ENCODE assay signal across 19 cellular contexts in genomic region chrX:17033225-17033624, GRCh38.
"Had no signal": no experiment of that assay in that cellular context is flagged by ENCODE, and none has a peak within 500 bp of the region (broad histone marks: within the 10 kb centered on the region; RNA-seq: fewer than 3 reads in every experiment).

No MANE protein-coding gene starts in this region.

- H3K36me3 ChIP-seq: brain microvascular endothelial cell had no signal

- H3K4me3 Mint-ChIP-seq: activated CD4-positive, alpha-beta memory T cell treated with anti-CD3 and anti-CD28 coated beads for 36 hours; activated CD4-positive, alpha-beta T cell treated with anti-CD3 and anti-CD28 coated beads for 36 hours; activated CD8-positive, alpha-beta memory T cell treated with anti-CD3 and anti-CD28 coated beads, Interleukin-2, amount 10 ng/mL, durations not matched to agents 7 days and 5 days; activated naive CD4-positive, alpha-beta T cell treated with anti-CD3 and anti-CD28 coated beads, Interleukin-2, amount 50 U/mL, for 24 hours; activated T-cell treated with anti-CD3 and anti-CD28 coated beads, Interleukin-2, amount 50 U/mL, for 24 hours; naive thymus-derived CD8-positive, alpha-beta T cell had no signal

- H3K4me1 Mint-ChIP-seq: activated CD8-positive, alpha-beta memory T cell treated with anti-CD3 and anti-CD28 coated beads, Interleukin-2, amount 10 ng/mL, durations not matched to agents 7 days and 5 days; activated naive CD4-positive, alpha-beta T cell treated with anti-CD3 and anti-CD28 coated beads, Interleukin-2, amount 50 U/mL, for 24 hours had no signal

- H2AFZ ChIP-seq: parathyroid adenoma had no signal

- H3K9me3 ChIP-seq: mucosa of descending colon, neutrophil had no signal

- H3K27ac Mint-ChIP-seq: activated CD4-positive, alpha-beta memory T cell treated with anti-CD3 and anti-CD28 coated beads for 36 hours; activated CD4-positive, alpha-beta T cell treated with anti-CD3 and anti-CD28 coated beads for 36 hours; activated CD8-positive, alpha-beta memory T cell treated with anti-CD3 and anti-CD28 coated beads, Interleukin-2, amount 10 ng/mL, durations not matched to agents 7 days and 5 days; activated naive CD4-positive, alpha-beta T cell treated with anti-CD3 and anti-CD28 coated beads, Interleukin-2, amount 50 U/mL, for 24 hours; activated T-cell treated with anti-CD3 and anti-CD28 coated beads, Interleukin-2, amount 50 U/mL, for 24 hours had no signal

- FAIRE-seq: islet of Langerhans had no signal

- H3K79me2 ChIP-seq: parathyroid adenoma had no signal

- H3K27me3 ChIP-seq: brain microvascular endothelial cell, neutrophil had no signal

- H3K9ac ChIP-seq: parathyroid adenoma had no signal

- DNase-seq: activated CD4-positive, alpha-beta memory T cell treated with anti-CD3 and anti-CD28 coated beads for 36 hours; activated CD4-positive, alpha-beta T cell treated with anti-CD3 and anti-CD28 coated beads for 36 hours; activated CD8-positive, alpha-beta memory T cell treated with anti-CD3 and anti-CD28 coated beads, Interleukin-2, amount 10 ng/mL, durations not matched to agents 7 days and 5 days; activated effector memory CD4-positive, alpha-beta T cell treated with anti-CD3 and anti-CD28 coated beads, Interleukin-2, amount 50 U/mL, for 16 hours; activated T-cell treated with anti-CD3 and anti-CD28 coated beads, Interleukin-2, amount 50 U/mL, for 24 hours; brain microvascular endothelial cell; cerebellar nuclear complex; erythroblast; mucosa of descending colon; naive thymus-derived CD8-positive, alpha-beta T cell; stimulated activated CD4-positive, alpha-beta T cell treated with anti-CD3 and anti-CD28 coated beads, Interleukin-12 subunit alpha, Interleukin-12 subunit beta, amount 100 ng/mL, for 4 hours; stimulated activated CD4-positive, alpha-beta T cell treated with anti-CD3 and anti-CD28 coated beads, Interleukin-2, amount 100 ng/mL, for 24 hours; T-helper 2 cell; trophoblast cell had no signal

- H3K27me3 Mint-ChIP-seq: activated CD4-positive, alpha-beta memory T cell treated with anti-CD3 and anti-CD28 coated beads for 36 hours; activated naive CD4-positive, alpha-beta T cell treated with anti-CD3 and anti-CD28 coated beads, Interleukin-2, amount 50 U/mL, for 24 hours had no signal

- H3K9me3 Mint-ChIP-seq: activated CD4-positive, alpha-beta memory T cell treated with anti-CD3 and anti-CD28 coated beads for 36 hours; activated naive CD4-positive, alpha-beta T cell treated with anti-CD3 and anti-CD28 coated beads, Interleukin-2, amount 50 U/mL, for 24 hours; activated T-cell treated with anti-CD3 and anti-CD28 coated beads, Interleukin-2, amount 50 U/mL, for 24 hours had no signal

- H3K27ac ChIP-seq: brain microvascular endothelial cell, neutrophil, parathyroid adenoma had no signal

- H3K36me3 Mint-ChIP-seq: activated CD4-positive, alpha-beta memory T cell treated with anti-CD3 and anti-CD28 coated beads for 36 hours; activated CD8-positive, alpha-beta memory T cell treated with anti-CD3 and anti-CD28 coated beads, Interleukin-2, amount 10 ng/mL, durations not matched to agents 7 days and 5 days; activated naive CD4-positive, alpha-beta T cell treated with anti-CD3 and anti-CD28 coated beads, Interleukin-2, amount 50 U/mL, for 24 hours; naive thymus-derived CD8-positive, alpha-beta T cell had no signal

- H3K4me3 ChIP-seq: mucosa of descending colon had no signal

- ATAC-seq: activated CD4-positive, alpha-beta T cell treated with anti-CD3 and anti-CD28 coated beads for 36 hours; activated CD8-positive, alpha-beta memory T cell treated with anti-CD3 and anti-CD28 coated beads, Interleukin-2, amount 10 ng/mL, durations not matched to agents 7 days and 5 days; left lobe of liver; mucosa of descending colon; naive thymus-derived CD8-positive, alpha-beta T cell had no signal
